In the genomic region with DNA sequence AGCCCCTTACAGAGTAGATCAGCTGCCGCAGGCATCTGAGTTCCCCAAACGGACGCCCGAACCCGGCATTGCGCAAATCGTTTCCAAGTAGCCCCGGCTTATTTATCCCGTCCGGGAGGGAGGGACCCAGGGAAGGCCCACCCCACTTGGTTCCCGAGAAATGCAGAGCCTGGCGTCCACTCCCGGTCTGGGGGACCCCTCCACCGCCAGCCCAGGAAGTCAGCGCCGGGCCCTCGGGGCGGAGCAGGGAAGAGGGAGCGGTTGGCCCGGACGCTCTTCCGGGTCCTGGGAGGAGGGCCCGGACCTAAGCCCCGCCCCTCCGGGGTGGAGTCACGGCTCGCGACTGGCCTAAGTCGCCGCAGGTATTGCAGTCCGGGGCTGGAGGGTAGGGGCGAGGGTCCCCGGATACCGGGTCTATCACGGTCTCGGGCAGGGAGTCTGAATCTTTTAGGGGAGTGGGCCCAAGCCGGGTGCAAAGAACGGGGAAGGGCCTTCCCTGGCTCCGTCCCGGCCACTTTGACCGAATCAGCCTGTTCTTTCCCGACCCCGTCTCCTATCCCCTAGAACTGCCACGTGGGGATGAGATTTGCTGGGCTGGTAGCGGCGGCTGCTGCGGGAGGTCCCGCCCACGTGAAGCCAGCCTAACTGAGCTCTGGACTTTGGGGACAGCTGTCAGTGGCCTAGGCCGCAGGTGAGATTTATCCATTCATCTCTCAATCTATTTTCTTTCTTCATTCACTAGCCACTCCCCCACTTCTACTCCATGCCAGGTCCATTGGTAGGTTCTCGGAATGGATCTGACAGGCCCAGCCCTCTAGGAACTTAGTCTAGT, we compare ENCODE assay signal across 1 cellular context.
A peak's percentile ranks its signal among the peaks of the same experiment; 100 is the strongest.
TF ChIP-seq lines count a peak whose summit lies in the region.

Gene RABEPK (plus strand): TSS at position 327 of the 832 bp plus-strand sequence. CDS start 2,472 bp downstream, outside the sequence.

TF ChIP-seq in HepG2, 621 proteins besides CTCF, POLR2A, EP300 and RAD21 (continued from another document and continues in another):
- TF ChIP-seq, protein P1, sequence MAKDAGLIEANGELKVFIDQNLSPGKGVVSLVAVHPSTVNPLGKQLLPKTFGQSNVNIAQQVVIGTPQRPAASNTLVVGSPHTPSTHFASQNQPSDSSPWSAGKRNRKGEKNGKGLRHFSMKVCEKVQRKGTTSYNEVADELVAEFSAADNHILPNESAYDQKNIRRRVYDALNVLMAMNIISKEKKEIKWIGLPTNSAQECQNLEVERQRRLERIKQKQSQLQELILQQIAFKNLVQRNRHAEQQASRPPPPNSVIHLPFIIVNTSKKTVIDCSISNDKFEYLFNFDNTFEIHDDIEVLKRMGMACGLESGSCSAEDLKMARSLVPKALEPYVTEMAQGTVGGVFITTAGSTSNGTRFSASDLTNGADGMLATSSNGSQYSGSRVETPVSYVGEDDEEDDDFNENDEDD (CRISPR knock-in tag; IDR thresholded peaks at IDR 0.05; ENCODE audit: borderline replicate concordance): 0 out of 2 replicates have a peak, but pooled peaks have one; percentile 25
- TF ChIP-seq TARDBP (CRISPR knock-in tag; IDR thresholded peaks at IDR 0.05): peak; percentile 64; the same call in 1 of the 2 replicates
- 0 out of 2 replicates have a peak, but pooled peaks have one; percentile 55 for TF ChIP-seq HNRNPL (IDR thresholded peaks at IDR 0.05; ENCODE audit: low read depth, low read length)
- no peak; the same call in 1 of the 2 replicates for TF ChIP-seq ZNF670 (CRISPR knock-in tag; IDR thresholded peaks at IDR 0.05; ENCODE audit: borderline replicate concordance)
- TF ChIP-seq SMAD9 (CRISPR knock-in tag; IDR thresholded peaks at IDR 0.05): no peak
- peak; percentile 81; the same call in 1 of the 2 replicates for TF ChIP-seq SRY (CRISPR knock-in tag; IDR thresholded peaks at IDR 0.05)
- TF ChIP-seq ZNF816 (CRISPR knock-in tag; IDR thresholded peaks at IDR 0.05; ENCODE audit: borderline replicate concordance): peak; percentile 56
- 0 out of 2 replicates have a peak, but pooled peaks have one; percentile 75 for TF ChIP-seq ZNF451 (CRISPR knock-in tag; IDR thresholded peaks at IDR 0.05)
- TF ChIP-seq, protein P2, sequence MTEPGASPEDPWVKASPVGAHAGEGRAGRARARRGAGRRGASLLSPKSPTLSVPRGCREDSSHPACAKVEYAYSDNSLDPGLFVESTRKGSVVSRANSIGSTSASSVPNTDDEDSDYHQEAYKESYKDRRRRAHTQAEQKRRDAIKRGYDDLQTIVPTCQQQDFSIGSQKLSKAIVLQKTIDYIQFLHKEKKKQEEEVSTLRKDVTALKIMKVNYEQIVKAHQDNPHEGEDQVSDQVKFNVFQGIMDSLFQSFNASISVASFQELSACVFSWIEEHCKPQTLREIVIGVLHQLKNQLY (CRISPR knock-in tag; IDR thresholded peaks at IDR 0.05): no peak
- TF ChIP-seq, protein P3, sequence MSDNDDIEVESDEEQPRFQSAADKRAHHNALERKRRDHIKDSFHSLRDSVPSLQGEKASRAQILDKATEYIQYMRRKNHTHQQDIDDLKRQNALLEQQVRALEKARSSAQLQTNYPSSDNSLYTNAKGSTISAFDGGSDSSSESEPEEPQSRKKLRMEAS (IDR thresholded peaks at IDR 0.05): peak; percentile 96
- TF ChIP-seq E2F1 (CRISPR knock-in tag; IDR thresholded peaks at IDR 0.05): no peak
- TF ChIP-seq ZNF343 (CRISPR knock-in tag; IDR thresholded peaks at IDR 0.05): no peak
- peak; percentile 94 for TF ChIP-seq POLR2G (IDR thresholded peaks at IDR 0.05; ENCODE audit: low read depth, low read length)
- no peak for TF ChIP-seq CAMTA2 (CRISPR knock-in tag; IDR thresholded peaks at IDR 0.05; ENCODE audit: borderline replicate concordance)
- TF ChIP-seq ZSCAN31 (CRISPR knock-in tag; IDR thresholded peaks at IDR 0.05; ENCODE audit: low read depth): peak; percentile 67; the same call in 1 of the 2 replicates
- TF ChIP-seq ZNF24 (IDR thresholded peaks at IDR 0.05): no peak
- no peak; the same call in 1 of the 2 replicates for TF ChIP-seq ZFP82 (CRISPR knock-in tag; IDR thresholded peaks at IDR 0.05; ENCODE audit: borderline replicate concordance)
- peak; percentile 70; the same call in 1 of the 2 replicates for TF ChIP-seq TERF1 (CRISPR knock-in tag; IDR thresholded peaks at IDR 0.05)
- peak; percentile 86; the same call in 1 of the 2 replicates for TF ChIP-seq NCOR1 (IDR thresholded peaks at IDR 0.05; ENCODE audit: borderline replicate concordance, low read length)
- TF ChIP-seq CC2D1A (CRISPR knock-in tag; IDR thresholded peaks at IDR 0.05): peak; percentile 64; the same call in 1 of the 2 replicates
- TF ChIP-seq NR2C2 (CRISPR knock-in tag; IDR thresholded peaks at IDR 0.05; ENCODE audit: borderline replicate concordance): peak; percentile 17; the same call in 1 of the 2 replicates
- no peak for TF ChIP-seq SP1 (IDR thresholded peaks at IDR 0.05)
- peak; percentile 79 for TF ChIP-seq SP1 (CRISPR knock-in tag; IDR thresholded peaks at IDR 0.05)
- no peak; the same call in 1 of the 2 replicates for TF ChIP-seq ZFP36L2 (CRISPR knock-in tag; IDR thresholded peaks at IDR 0.05)
- TF ChIP-seq, protein P4, sequence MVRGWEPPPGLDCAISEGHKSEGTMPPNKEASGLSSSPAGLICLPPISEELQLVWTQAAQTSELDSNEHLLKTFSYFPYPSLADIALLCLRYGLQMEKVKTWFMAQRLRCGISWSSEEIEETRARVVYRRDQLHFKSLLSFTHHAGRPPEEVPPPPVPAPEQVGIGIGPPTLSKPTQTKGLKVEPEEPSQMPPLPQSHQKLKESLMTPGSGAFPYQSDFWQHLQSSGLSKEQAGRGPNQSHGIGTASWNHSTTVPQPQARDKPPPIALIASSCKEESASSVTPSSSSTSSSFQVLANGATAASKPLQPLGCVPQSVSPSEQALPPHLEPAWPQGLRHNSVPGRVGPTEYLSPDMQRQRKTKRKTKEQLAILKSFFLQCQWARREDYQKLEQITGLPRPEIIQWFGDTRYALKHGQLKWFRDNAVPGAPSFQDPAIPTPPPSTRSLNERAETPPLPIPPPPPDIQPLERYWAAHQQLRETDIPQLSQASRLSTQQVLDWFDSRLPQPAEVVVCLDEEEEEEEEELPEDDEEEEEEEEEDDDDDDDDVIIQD (CRISPR knock-in tag; IDR thresholded peaks at IDR 0.05; ENCODE audit: low read depth): 0 out of 2 replicates have a peak, but pooled peaks have one; percentile 40
- no peak for TF ChIP-seq PHB2 (IDR thresholded peaks at IDR 0.05; ENCODE audit: partially characterized antibody)
- TF ChIP-seq TAF15 (IDR thresholded peaks at IDR 0.05; ENCODE audit: low read depth, low read length, poor library complexity, severe bottlenecking): peak; percentile 70
- peak; percentile 57 for TF ChIP-seq SP2 (CRISPR knock-in tag; IDR thresholded peaks at IDR 0.05)
- peak; percentile 91 for TF ChIP-seq HDAC1 (CRISPR knock-in tag; IDR thresholded peaks at IDR 0.05)
- 0 out of 2 replicates have a peak, but pooled peaks have one; percentile 16 for TF ChIP-seq CBX5 (CRISPR knock-in tag; IDR thresholded peaks at IDR 0.05; ENCODE audit: borderline replicate concordance)
- peak; percentile 59; the same call in 1 of the 2 replicates for TF ChIP-seq ZNF44 (CRISPR knock-in tag; IDR thresholded peaks at IDR 0.05)
- TF ChIP-seq ZNF800 (CRISPR knock-in tag; IDR thresholded peaks at IDR 0.05): 0 out of 2 replicates have a peak, but pooled peaks have one; percentile 18
- TF ChIP-seq ZNF225 (CRISPR knock-in tag; IDR thresholded peaks at IDR 0.05): peak; percentile 79; the same call in 1 of the 2 replicates
- TF ChIP-seq ZNF878 (CRISPR knock-in tag; IDR thresholded peaks at IDR 0.05): peak; percentile 72; the same call in 1 of the 2 replicates
- TF ChIP-seq CEBPB (IDR thresholded peaks at IDR 0.05; ENCODE audit: borderline replicate concordance, low read depth, low read length): peak; percentile 71; the same call in 1 of the 2 replicates
- TF ChIP-seq ZBTB26 (CRISPR knock-in tag; IDR thresholded peaks at IDR 0.05; ENCODE audit: borderline replicate concordance): peak; percentile 77; the same call in 1 of the 2 replicates
- peak; percentile 72 for TF ChIP-seq KMT2B (CRISPR knock-in tag; IDR thresholded peaks at IDR 0.05)
- TF ChIP-seq ZGPAT (CRISPR knock-in tag; IDR thresholded peaks at IDR 0.05): peak; percentile 71
- 0 out of 2 replicates have a peak, but pooled peaks have one; percentile 46 for TF ChIP-seq ZNF552 (CRISPR knock-in tag; IDR thresholded peaks at IDR 0.05; ENCODE audit: borderline replicate concordance)
- 0 out of 2 replicates have a peak, but pooled peaks have one; percentile 57 for TF ChIP-seq ZNF770 (CRISPR knock-in tag; IDR thresholded peaks at IDR 0.05)
- TF ChIP-seq ZNF441 (CRISPR knock-in tag; IDR thresholded peaks at IDR 0.05; ENCODE audit: borderline replicate concordance): no peak
- peak; percentile 73 for TF ChIP-seq KAT8 (CRISPR knock-in tag; IDR thresholded peaks at IDR 0.05)
- no peak for TF ChIP-seq CENPT (CRISPR knock-in tag; IDR thresholded peaks at IDR 0.05; ENCODE audit: low read depth)
